In the genomic region with DNA sequence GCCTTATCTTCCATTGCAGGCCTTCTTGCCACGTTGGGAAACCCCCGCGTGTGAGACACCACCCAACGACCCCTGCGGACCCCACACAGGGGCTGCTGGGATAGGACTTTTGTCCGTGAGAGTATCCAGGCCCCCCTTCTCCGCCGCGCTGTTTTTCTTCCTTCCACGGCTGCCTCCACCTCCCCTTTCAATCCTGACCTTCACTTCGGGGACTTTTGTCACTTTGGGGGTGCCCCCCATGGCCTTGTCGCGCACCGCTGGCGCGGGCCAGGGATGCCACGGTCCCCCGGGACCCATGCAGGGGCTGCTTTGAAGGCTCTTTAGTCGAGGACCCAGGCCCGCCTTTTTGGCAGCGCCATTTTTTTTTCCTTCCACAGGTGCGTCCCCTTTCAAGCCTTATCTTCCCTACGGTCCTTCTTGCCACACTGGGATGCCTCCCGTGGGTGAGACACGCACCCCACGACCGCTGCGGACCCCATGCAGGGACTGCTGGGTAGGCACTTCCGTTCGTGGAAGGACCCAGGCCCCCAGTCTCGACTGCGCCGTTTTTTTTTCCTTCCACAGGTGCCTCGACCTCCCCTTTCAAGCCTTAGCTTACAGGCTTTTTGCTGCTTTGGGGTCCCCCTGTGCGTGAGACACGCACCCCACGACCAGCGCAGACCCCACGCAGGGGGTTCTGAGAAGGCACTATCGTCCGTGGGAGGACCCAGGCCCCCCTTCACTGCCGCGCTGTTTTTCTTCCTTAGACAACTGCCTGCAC, we compare ENCODE assay signal across 2 cellular contexts.
TF ChIP-seq lines count a peak whose summit lies in the region.

No MANE protein-coding gene starts in this region.

TF ChIP-seq in SK-N-SH, 30 proteins besides CTCF, POLR2A, EP300 and RAD21:
- TF ChIP-seq NFIC (IDR thresholded peaks at IDR 0.05; ENCODE audit: borderline replicate concordance) (no peak), POLR2AphosphoS5 (IDR thresholded peaks at IDR 0.05; ENCODE audit: low read depth, low read length) (no peak)

TF ChIP-seq in SK-N-SH treated with all-trans-retinoic acid at 6 μM for 48 hours, 23 proteins besides CTCF, POLR2A, EP300 and RAD21:
- TF ChIP-seq ZFP30 (CRISPR knock-in tag; IDR thresholded peaks at IDR 0.05): no peak
- TF ChIP-seq ZNF70 (CRISPR knock-in tag; IDR thresholded peaks at IDR 0.05): no peak
- no peak for TF ChIP-seq CSRNP3 (CRISPR knock-in tag; IDR thresholded peaks at IDR 0.05)
